16 cellular contexts compared by ENCODE assay signal in the genomic region with DNA sequence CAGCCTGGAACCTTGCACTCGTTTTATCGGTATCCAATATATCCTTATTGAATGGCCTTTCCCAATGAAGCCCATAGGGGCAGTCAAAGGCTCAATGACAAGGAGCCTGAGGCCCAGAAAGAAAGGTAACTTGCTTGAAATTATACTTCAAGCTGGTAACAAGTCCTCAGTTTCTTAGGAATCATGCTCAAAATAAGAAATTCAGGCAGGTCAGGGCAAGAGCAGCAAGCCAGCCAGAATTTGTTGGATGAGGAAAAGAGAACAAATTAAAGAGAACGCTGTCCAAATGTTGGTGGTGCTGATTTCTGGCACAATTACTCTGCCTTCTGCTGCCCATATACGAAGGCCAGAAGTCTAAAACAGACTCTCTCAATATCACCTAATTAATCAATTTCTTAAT.
DNase-seq lines count a peak whose midpoint lies in the region; ATAC-seq and TF ChIP-seq lines count a peak whose summit lies in the region.
"Had no signal": no experiment of that assay in that cellular context is flagged by ENCODE, and none has a peak within 500 bp of the region (broad histone marks: within the 10 kb centered on the region; RNA-seq: fewer than 3 reads in every experiment).

No MANE protein-coding gene starts in this region.

- H3K27me3 ChIP-seq in DND-41 (ENCODE audit: insufficient read depth, low read length, poor library complexity) (no peaks in the 10 kb centered on the region), heart right ventricle (no peaks in the 10 kb centered on the region)

- H3K4me3 ChIP-seq in DND-41 (ENCODE audit: low read depth in 1 of 2, low read length in 2 of 2) = no peak overlapping the region
- no peak overlapping the region for H3K4me3 ChIP-seq in heart right ventricle
- H3K4me3 ChIP-seq: smooth muscle cell had no signal

- H3K36me3 ChIP-seq in DND-41 (ENCODE audit: insufficient read depth, low read length) (no peaks in the 10 kb centered on the region), heart right ventricle (no peaks in the 10 kb centered on the region)

- no peak for TF ChIP-seq CTCF in DND-41 (IDR thresholded peaks at IDR 0.05; ENCODE audit: borderline replicate concordance, extremely low read depth, low read length, poor library complexity, severe bottlenecking)
- no peak for TF ChIP-seq CTCF in heart right ventricle (IDR thresholded peaks at IDR 0.05)

- ATAC-seq in DND-41 (ENCODE audit: insufficient read depth, low read depth) (no peak), heart right ventricle (no peak)
- ATAC-seq: activated T-cell treated with anti-CD3 and anti-CD28 coated beads, Interleukin-2, amount 50 U/mL, for 4 hours; T-cell had no signal

- no peaks in the 10 kb centered on the region for H3K4me1 ChIP-seq in DND-41 (ENCODE audit: insufficient read depth, low read length)
- H3K4me1 ChIP-seq in heart right ventricle = peaks cover 0 to 13% (median 4%) of the 10 kb centered on the region in 9 donors

- H3K9ac ChIP-seq in DND-41 (ENCODE audit: low read depth, low read length) = no peak overlapping the region

- no peak overlapping the region for H3K4me2 ChIP-seq in DND-41 (ENCODE audit: insufficient read depth, low read length)
- H3K4me2 ChIP-seq: smooth muscle cell had no signal

- 67 to 73% methylated on average over 4 of the region's 4 CpGs for WGBS in heart right ventricle, 2 donors

- H3K79me2 ChIP-seq in DND-41 (ENCODE audit: insufficient read depth, low read length) = no peaks in the 10 kb centered on the region

- in situ Hi-C loops in T47D (cut with HindIII; ENCODE audit: low pct_unique_long_range_greater_than_20kb, low sequenced_read_pairs) = no loop called here

- TF ChIP-seq EP300 in Ishikawa (IDR thresholded peaks at IDR 0.05; ENCODE audit: borderline replicate concordance) = no peak

- no peak for TF ChIP-seq RAD21 in Ishikawa (IDR thresholded peaks at IDR 0.05; ENCODE audit: low read depth)

- peak; percentile 23 for DNase-seq in DND-41
- peak; percentile 17 to 36 for DNase-seq in T47D (ENCODE audit: low read depth in 1 of 2, low spot score in 1 of 2)
- DNase-seq in left kidney (ENCODE audit: low read depth, low spot score) = peak; percentile 74
- no peak for DNase-seq in NCI-H82 treated with DMSO at 0.1 percent for 48 hours (lab: John Stamatoyannopoulos, UW; ENCODE audit: unreplicated experiment)
- DNase-seq in AML-193 (lab: John Stamatoyannopoulos, UW) = no peak
- no peak for DNase-seq in heart right ventricle
- no peak for DNase-seq in hepatic stellate cell (ENCODE audit: low spot score)
- DNase-seq: activated CD4-positive, alpha-beta T cell treated with anti-CD3 and anti-CD28 coated beads for 1 hour; activated T-cell treated with anti-CD3 and anti-CD28 coated beads, Interleukin-2, amount 50 U/mL, for 4 hours; amygdala; CD4-positive, alpha-beta memory T cell; effector CD8-positive, alpha-beta T cell; NCI-H2029; T-cell had no signal

- H3K9me3 ChIP-seq in DND-41 (ENCODE audit: insufficient read depth, low read length, severe bottlenecking) = no peaks in the 10 kb centered on the region
- no peaks in the 10 kb centered on the region for H3K9me3 ChIP-seq in heart right ventricle

- H4K20me1 ChIP-seq in DND-41 (ENCODE audit: insufficient read depth, low read length) = no peaks in the 10 kb centered on the region

- intact Hi-C loops in heart right ventricle (cut with DNase I) = no loop called here

- H3K27ac ChIP-seq in DND-41 (ENCODE audit: low read length) (no peak overlapping the region), heart right ventricle (no peak overlapping the region)

- H2AFZ ChIP-seq in DND-41 (ENCODE audit: low read depth, low read length) = no peak overlapping the region

TF ChIP-seq in Ishikawa, 13 proteins besides CTCF, POLR2A, EP300 and RAD21:
- TF ChIP-seq, protein P1, sequence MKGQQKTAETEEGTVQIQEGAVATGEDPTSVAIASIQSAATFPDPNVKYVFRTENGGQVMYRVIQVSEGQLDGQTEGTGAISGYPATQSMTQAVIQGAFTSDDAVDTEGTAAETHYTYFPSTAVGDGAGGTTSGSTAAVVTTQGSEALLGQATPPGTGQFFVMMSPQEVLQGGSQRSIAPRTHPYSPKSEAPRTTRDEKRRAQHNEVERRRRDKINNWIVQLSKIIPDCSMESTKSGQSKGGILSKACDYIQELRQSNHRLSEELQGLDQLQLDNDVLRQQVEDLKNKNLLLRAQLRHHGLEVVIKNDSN (IDR thresholded peaks at IDR 0.05) = no peak
- TF ChIP-seq YY1 (IDR thresholded peaks at IDR 0.05; ENCODE audit: low read depth) (no peak), TCF12 (IDR thresholded peaks at IDR 0.05; ENCODE audit: low read depth) (no peak), TAF1 (IDR thresholded peaks at IDR 0.05; ENCODE audit: low read depth) (no peak), FOXM1 (IDR thresholded peaks at IDR 0.05; ENCODE audit: borderline replicate concordance, low read depth) (no peak), ZBTB7A (IDR thresholded peaks at IDR 0.05; ENCODE audit: low read depth) (no peak), CEBPB (IDR thresholded peaks at IDR 0.05) (no peak)
- TF ChIP-seq, protein P2, sequence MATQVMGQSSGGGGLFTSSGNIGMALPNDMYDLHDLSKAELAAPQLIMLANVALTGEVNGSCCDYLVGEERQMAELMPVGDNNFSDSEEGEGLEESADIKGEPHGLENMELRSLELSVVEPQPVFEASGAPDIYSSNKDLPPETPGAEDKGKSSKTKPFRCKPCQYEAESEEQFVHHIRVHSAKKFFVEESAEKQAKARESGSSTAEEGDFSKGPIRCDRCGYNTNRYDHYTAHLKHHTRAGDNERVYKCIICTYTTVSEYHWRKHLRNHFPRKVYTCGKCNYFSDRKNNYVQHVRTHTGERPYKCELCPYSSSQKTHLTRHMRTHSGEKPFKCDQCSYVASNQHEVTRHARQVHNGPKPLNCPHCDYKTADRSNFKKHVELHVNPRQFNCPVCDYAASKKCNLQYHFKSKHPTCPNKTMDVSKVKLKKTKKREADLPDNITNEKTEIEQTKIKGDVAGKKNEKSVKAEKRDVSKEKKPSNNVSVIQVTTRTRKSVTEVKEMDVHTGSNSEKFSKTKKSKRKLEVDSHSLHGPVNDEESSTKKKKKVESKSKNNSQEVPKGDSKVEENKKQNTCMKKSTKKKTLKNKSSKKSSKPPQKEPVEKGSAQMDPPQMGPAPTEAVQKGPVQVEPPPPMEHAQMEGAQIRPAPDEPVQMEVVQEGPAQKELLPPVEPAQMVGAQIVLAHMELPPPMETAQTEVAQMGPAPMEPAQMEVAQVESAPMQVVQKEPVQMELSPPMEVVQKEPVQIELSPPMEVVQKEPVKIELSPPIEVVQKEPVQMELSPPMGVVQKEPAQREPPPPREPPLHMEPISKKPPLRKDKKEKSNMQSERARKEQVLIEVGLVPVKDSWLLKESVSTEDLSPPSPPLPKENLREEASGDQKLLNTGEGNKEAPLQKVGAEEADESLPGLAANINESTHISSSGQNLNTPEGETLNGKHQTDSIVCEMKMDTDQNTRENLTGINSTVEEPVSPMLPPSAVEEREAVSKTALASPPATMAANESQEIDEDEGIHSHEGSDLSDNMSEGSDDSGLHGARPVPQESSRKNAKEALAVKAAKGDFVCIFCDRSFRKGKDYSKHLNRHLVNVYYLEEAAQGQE (IDR thresholded peaks at IDR 0.05; ENCODE audit: low read depth) = peak; percentile 86

Comparison
In these comparisons a context has a peak if more than half of its experiments do, and no peak if none do; other contexts are left out.
1. DNase-seq: peak in DND-41 (single experiment), T47D (2 of 2) and left kidney (single experiment); none in NCI-H82 treated with DMSO at 0.1 percent for 48 hours (single experiment), AML-193 (0 of 2), heart right ventricle (0 of 2) and hepatic stellate cell (single experiment).